Comparison of ENCODE assay signal across 9 cellular contexts in genomic region chr12:12439636-12440035, GRCh38.
DNase-seq lines count a peak whose midpoint lies in the region; FAIRE-seq and TF ChIP-seq lines count a peak whose summit lies in the region.
"Had no signal": no experiment of that assay in that cellular context is flagged by ENCODE, and none has a peak within 500 bp of the region (broad histone marks: within the 10 kb centered on the region; RNA-seq: fewer than 3 reads in every experiment).

No MANE protein-coding gene starts in this region.

- H3K27me3 ChIP-seq in bronchial epithelial cell (ENCODE audit: control insufficient read depth, insufficient read depth, low read length): no peaks in the 10 kb centered on the region
- H3K27me3 ChIP-seq: SJCRH30 had no signal

- peak; percentile 54 for DNase-seq in HT1080 (ENCODE audit: low read depth)
- peak; percentile 30 for DNase-seq in activated CD4-positive, CD25-positive, alpha-beta regulatory T cell treated with anti-CD3 and anti-CD28 coated beads, Interleukin-2, amount 50 U/mL, for 16 hours (ENCODE audit: low read depth, low spot score)
- DNase-seq in bronchial epithelial cell (ENCODE audit: low read depth): peak; percentile 99
- peak; percentile 54 to 76 (median 64) for DNase-seq in stimulated activated CD4-positive, alpha-beta T cell treated with anti-CD3 and anti-CD28 coated beads, Interleukin-12 subunit alpha, Interleukin-12 subunit beta, amount 100 ng/mL, for 48 hours (ENCODE audit: low read depth in 2 of 3, low spot score in 1 of 3)
- DNase-seq in NCI-H345 (lab: John Stamatoyannopoulos, UW): no peak
- no peak for DNase-seq in SW 1271 (lab: John Stamatoyannopoulos, UW)
- DNase-seq in NCI-H2227 treated with DMSO at 0.1 percent for 48 hours (lab: John Stamatoyannopoulos, UW): no peak
- no peak for DNase-seq in frontal cortex (ENCODE audit: low spot score in 2 of 2)
- DNase-seq: SJCRH30 had no signal

- peaks cover 1% of the 10 kb centered on the region for H3K36me3 ChIP-seq in bronchial epithelial cell (ENCODE audit: control insufficient read depth, insufficient read depth, low read length)
- H3K36me3 ChIP-seq: SJCRH30 had no signal

- FAIRE-seq in bronchial epithelial cell (lab: Jason Lieb, UNC) (peak; percentile 79), frontal cortex (lab: Jason Lieb, UNC) (no peak)

- no peak overlapping the region for H3K4me3 ChIP-seq in bronchial epithelial cell (ENCODE audit: low read depth, low read length)
- H3K4me3 ChIP-seq: SJCRH30 had no signal

- TF ChIP-seq CTCF in bronchial epithelial cell (IDR thresholded peaks at IDR 0.05; ENCODE audit: insufficient read depth, low read length, severe bottlenecking): no peak

Comparison
In these comparisons a context has a peak if more than half of its experiments do, and no peak if none do; other contexts are left out.
1. DNase-seq: peak in HT1080 (single experiment), activated CD4-positive, CD25-positive, alpha-beta regulatory T cell treated with anti-CD3 and anti-CD28 coated beads, Interleukin-2, amount 50 U/mL, for 16 hours (single experiment), bronchial epithelial cell (single experiment) and stimulated activated CD4-positive, alpha-beta T cell treated with anti-CD3 and anti-CD28 coated beads, Interleukin-12 subunit alpha, Interleukin-12 subunit beta, amount 100 ng/mL, for 48 hours (3 of 3); none in NCI-H345 (single experiment), SW 1271 (0 of 2), NCI-H2227 treated with DMSO at 0.1 percent for 48 hours (single experiment) and frontal cortex (0 of 2).